In the genomic region with DNA sequence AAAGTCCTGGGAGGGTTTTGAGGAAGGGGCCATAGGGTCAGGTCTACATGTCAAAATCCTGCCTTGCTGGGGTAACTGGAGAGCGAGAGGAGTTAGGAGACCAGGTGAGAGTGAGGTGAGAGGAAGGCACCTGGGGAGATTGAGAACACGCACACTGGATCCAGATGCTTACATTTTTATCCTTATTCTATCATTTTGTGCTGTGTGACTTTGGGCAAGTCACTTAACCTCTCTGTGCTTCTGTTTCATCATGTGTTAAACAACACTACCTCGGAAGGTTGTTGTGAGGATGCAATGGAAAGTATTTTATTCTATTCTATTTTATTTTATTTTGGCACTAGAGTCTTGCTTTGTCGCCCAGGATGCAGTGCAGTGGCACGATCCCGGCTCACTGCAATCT, we compare ENCODE assay signal across 22 cellular contexts. TPM values are rescaled to one million over a fixed set of nuclear protein-coding genes. Genes with fewer than 3 reads are reported as not detected.
"Had no signal": no experiment of that assay in that cellular context is flagged by ENCODE, and none has a peak within 500 bp of the region (broad histone marks: within the 10 kb centered on the region; RNA-seq: fewer than 3 reads in every experiment).

No MANE protein-coding gene starts in this region.

- FAIRE-seq: HTR-8/SVneo, RCC 7860 had no signal

- DNase-seq: Karpas-422, KG1, MG63, NCI-H1092, NCI-H1105 treated with DMSO at 0.1 percent for 48 hours, NCI-H1417 treated with DMSO at 0.1 percent for 48 hours, NCI-H146, NCI-H1694 treated with DMSO at 0.1 percent for 48 hours, NCI-H1930, NCI-H2081, NCI-H2107, NCI-H524, NCI-H69, NCI-H774, Right ventricle myocardium superior, RPMI8226, SIG-M5 had no signal

- H3K27ac ChIP-seq: HL-60, SJSA1, SK-N-MC had no signal

- H3K4me1 ChIP-seq: SJSA1 had no signal

- H3K36me3 ChIP-seq: MG63, SJSA1 had no signal

- H3K4me3 ChIP-seq: MG63, SJSA1, SK-N-MC had no signal

RNA-seq across cellular contexts. Expression of a gene that starts 3.5 kb away (rescaled TPM):
- total RNA-seq: SJSA1 had no signal

RNA-seq across cellular contexts. Expression of a gene that starts 13.0 kb away (rescaled TPM):
- total RNA-seq: SJSA1 had no signal
